ENCODE assay signal across 17 cellular contexts in genomic region chr1:161989108-161989507, GRCh38. TPM values are rescaled to one million over a fixed set of nuclear protein-coding genes. Genes with fewer than 3 reads are reported as not detected.
DNase-seq lines count a peak whose midpoint lies in the region; ATAC-seq, FAIRE-seq and TF ChIP-seq lines count a peak whose summit lies in the region.
"Had no signal": no experiment of that assay in that cellular context is flagged by ENCODE, and none has a peak within 500 bp of the region (broad histone marks: within the 10 kb centered on the region; RNA-seq: fewer than 3 reads in every experiment).

No MANE protein-coding gene starts in this region.

- TF ChIP-seq CTCF in K562 (IDR thresholded peaks at IDR 0.05 in 2 of 3, conservative IDR thresholded peaks at IDR 0.05 in 1 of 3; ENCODE audit: insufficient read depth in 2 of 3, low read depth in 1 of 3, low read length in 3 of 3) = peak in 2 of 3 experiments; percentile 16 to 20; a peak in 1 of 6 replicates

- H3K4me2 ChIP-seq in Karpas-422 (ENCODE audit: low read depth, low read length, poor library complexity, severe bottlenecking) = no peak overlapping the region
- H3K4me2 ChIP-seq in K562 (ENCODE audit: insufficient read depth, low read length) = no peak overlapping the region
- H3K4me2 ChIP-seq: KMS-11 had no signal

- CTCF ChIA-PET in K562 (lab: Yijun Ruan, JAX; ENCODE audit: low intra/inter-chr PET ratio) = no interaction called here

- H4K20me1 ChIP-seq in Karpas-422 (ENCODE audit: insufficient read depth, low read depth, low read length) (no peaks in the 10 kb centered on the region), K562 (replicated peaks; ENCODE audit: control insufficient read depth, insufficient read depth, low read length) (no peaks in the 10 kb centered on the region)
- H4K20me1 ChIP-seq: BLaER1 treated with 17β-estradiol and CSF1 and Interleukin-3, amounts not matched to agents 10 nM and 100 nM had no signal

- DNase-seq in EL = peak; percentile 70
- peak; percentile 67 for DNase-seq in Karpas-422
- peak in 1 of 4 experiments; percentile 12 for DNase-seq in K562 (ENCODE audit: extremely low read depth in 1 of 4, low spot score in 3 of 4)
- DNase-seq in mesenteric fat pad (ENCODE audit: low spot score) = peak; percentile 26
- DNase-seq in foreskin melanocyte = no peak
- no peak for DNase-seq in NCI-H524 (lab: John Stamatoyannopoulos, UW)
- DNase-seq: activated CD4-positive, alpha-beta T cell treated with anti-CD3 and anti-CD28 coated beads for 36 hours; NCI-H187 treated with DMSO at 0.1 percent for 48 hours; NCI-H524 treated with DMSO at 0.1 percent for 48 hours; small intestine had no signal

- H3K27ac ChIP-seq in Karpas-422 (ENCODE audit: low read length) (no peak overlapping the region), K562 (ENCODE audit: extremely low read depth, low read depth, low read length) (no peak overlapping the region)
- H3K27ac ChIP-seq: KMS-11 had no signal

- no peaks in the 10 kb centered on the region for H3K9me3 ChIP-seq in Karpas-422 (ENCODE audit: low read length)
- no peaks in the 10 kb centered on the region for H3K9me3 ChIP-seq in K562 (replicated peaks; ENCODE audit: control insufficient read depth, insufficient read depth, low read depth, low read length)

- TF ChIP-seq EP300 in K562 (IDR thresholded peaks at IDR 0.05; ENCODE audit: low read length) = no peak

- H3K9me2 ChIP-seq in Karpas-422 (replicated peaks; ENCODE audit: insufficient read depth, low read length) = no peaks in the 10 kb centered on the region

- H3K79me2 ChIP-seq in Karpas-422 (ENCODE audit: low read length) (no peaks in the 10 kb centered on the region), K562 (ENCODE audit: control insufficient read depth, insufficient read depth, low read length) (no peaks in the 10 kb centered on the region)

- in situ Hi-C loops in K562 (cut with MboI) = no loop called here

- ATAC-seq in K562 (peak; percentile 46; the same call in 2 of the 3 replicates), GM21619 (IDR thresholded peaks at IDR 0.05; ENCODE audit: unreplicated experiment) (no peak)
- ATAC-seq: activated CD4-positive, alpha-beta T cell treated with anti-CD3 and anti-CD28 coated beads for 36 hours; GM12878; HCT116; stimulated activated effector memory CD8-positive, alpha-beta T cell treated with anti-CD3 and anti-CD28 coated beads, Interleukin-12 subunit alpha, Interleukin-12 subunit beta, amount 100 ng/mL, for 72 hours had no signal

- peak; percentile 44 for FAIRE-seq in K562 (lab: Jason Lieb, UNC)
- FAIRE-seq: GM12878, small intestine had no signal

- H2AFZ ChIP-seq in Karpas-422 (ENCODE audit: low read length) = no peak overlapping the region
- H2AFZ ChIP-seq in K562 (ENCODE audit: low read depth, low read length) = no peak overlapping the region

- H3K27me3 ChIP-seq in Karpas-422 (ENCODE audit: low read length) = peaks cover 8% of the 10 kb centered on the region; the same call in 1 of the 2 replicates
- peaks cover 12 to 44% of the 10 kb centered on the region in 2 experiments; a peak in 3 of 5 replicates for H3K27me3 ChIP-seq in K562 (ENCODE audit: control insufficient read depth in 2 of 2, insufficient read depth in 2 of 2, low read length in 2 of 2)
- H3K27me3 ChIP-seq: BLaER1 treated with 17β-estradiol and CSF1 and Interleukin-3, amounts not matched to agents 10 nM and 100 nM had no signal

- H3K9me1 ChIP-seq in K562 (ENCODE audit: control insufficient read depth, insufficient read depth, low read length) = no peaks in the 10 kb centered on the region

- TF ChIP-seq POLR2A in K562 (conservative IDR thresholded peaks at IDR 0.05) = no peak

- TF ChIP-seq RAD21 in K562 (CRISPR knock-in tag; conservative IDR thresholded peaks at IDR 0.05 in 1 of 2, IDR thresholded peaks at IDR 0.05 in 1 of 2) = no peak

- no peak overlapping the region for H3K9ac ChIP-seq in Karpas-422 (ENCODE audit: low read length)
- H3K9ac ChIP-seq in K562 (ENCODE audit: insufficient read depth in 1 of 2, low read depth in 2 of 2, low read length in 2 of 2) = no peak overlapping the region
- H3K9ac ChIP-seq: BLaER1 treated with 17β-estradiol and CSF1 and Interleukin-3, amounts not matched to agents 10 nM and 100 nM; KMS-11 had no signal

- intact Hi-C loops in K562 (cut with micrococcal nuclease) = no loop called here

- H3K4me1 ChIP-seq in Karpas-422 (ENCODE audit: low read length) (no peaks in the 10 kb centered on the region), K562 (replicated peaks in 1 of 2; ENCODE audit: control insufficient read depth in 2 of 2, insufficient read depth in 2 of 2, low read length in 2 of 2) (peaks cover 0 to 3% of the 10 kb centered on the region in 2 experiments; a peak in 2 of 5 replicates)

- H3K4me3 ChIP-seq in Karpas-422 (ENCODE audit: low read length) (no peak overlapping the region), K562 (no peak overlapping the region)
- H3K4me3 ChIP-seq: BLaER1 treated with 17β-estradiol and CSF1 and Interleukin-3, amounts not matched to agents 10 nM and 100 nM; GM12878 had no signal

- POLR2A ChIA-PET in K562 (lab: Yijun Ruan, JAX) = interaction anchor here (0.7 kb wide), 1 partner anchor 10 kb away, joined by 3 read pairs; no protein-coding TSS in a partner anchor

- no TSS peak for BruUV-seq in K562 (replicated peaks; lab: Mats Ljungman, UMichigan)

- H3K36me3 ChIP-seq in Karpas-422 (ENCODE audit: insufficient read depth, low read length) = no peaks in the 10 kb centered on the region
- no peaks in the 10 kb centered on the region for H3K36me3 ChIP-seq in K562 (ENCODE audit: control insufficient read depth, insufficient read depth, low read length)

TF ChIP-seq in K562, 482 proteins besides CTCF, POLR2A, EP300 and RAD21:
- peak; percentile 19; the same call in 1 of the 2 replicates for TF ChIP-seq MAFF (IDR thresholded peaks at IDR 0.05; ENCODE audit: low read length)
- TF ChIP-seq GABPB2 (CRISPR knock-in tag; conservative IDR thresholded peaks at IDR 0.05) = no peak
- TF ChIP-seq MAFK (IDR thresholded peaks at IDR 0.05; ENCODE audit: low read length) = 0 out of 2 replicates have a peak, but pooled peaks have one; percentile 23
- TF ChIP-seq C11orf30 (IDR thresholded peaks at IDR 0.05; ENCODE audit: low read depth) = peak; percentile 55; the same call in 1 of the 2 replicates
- TF ChIP-seq HMG20B (CRISPR knock-in tag; IDR thresholded peaks at IDR 0.05) = no peak
- TF ChIP-seq ERF (CRISPR knock-in tag; IDR thresholded peaks at IDR 0.05) = no peak
- TF ChIP-seq PML (IDR thresholded peaks at IDR 0.05; ENCODE audit: low read length) = no peak
- TF ChIP-seq CHD4 (IDR thresholded peaks at IDR 0.05; ENCODE audit: insufficient read depth, insufficient replicate concordance, low read depth, low read length, poor library complexity, severe bottlenecking) = no peak
- TF ChIP-seq ZNF316 (IDR thresholded peaks at IDR 0.05) = peak; percentile 57

RNA-seq across cellular contexts. Expression of gene OLFML2B, which starts 34.6 kb away (rescaled TPM):
- not detected in 2 replicates for total RNA-seq in Karpas-422 (2014; rRNA removed; shearing (Covaris generic); ENCODE audit: low replicate concordance)
- not detected in 2 replicates for total RNA-seq in K562 (2011; cell fraction: chromatin; rRNA removed; ENCODE audit: low replicate concordance)
- total RNA-seq in K562 (2011; cell fraction: nucleolus; rRNA removed) = not detected in 2 replicates
- total RNA-seq in K562 (2011; cell fraction: nucleoplasm; rRNA removed) = not detected in 2 replicates
- total RNA-seq in K562 (2014; rRNA removed) (not detected in 2 replicates), K562 (2014; rRNA removed; fragmentation: Illumina TruSeq; extraction: Trizol) (not detected in 2 replicates), K562 (2015; rRNA removed; fragmentation: Illumina TruSeq; extraction: Trizol) (not detected in 2 replicates), K562 (2021) (not detected in 2 replicates), mesenteric fat pad (29.5 TPM)
- polyA plus RNA-seq in K562 (2011; rRNA removed) (not detected in 2 replicates), K562 (2014; fragmentation: Illumina TruSeq; extraction: Trizol) (not detected in 2 replicates), K562 (2014; fragmentation: Nextera tagmentation; extraction: Ambion mirVana) (not detected), K562 (2014; rRNA removed) (not detected in 2 replicates)
- polyA plus RNA-seq in K562 (2011; cell fraction: cytosol; rRNA removed) = not detected in 2 replicates
- polyA plus RNA-seq in K562 (2011; cell fraction: nucleus; rRNA removed) = not detected in 2 replicates
- not detected in 2 replicates for polyA plus RNA-seq in K562 (2012)
- polyA minus RNA-seq in K562 (2011; rRNA and poly(A)+ RNA removed) = not detected in 2 replicates
- polyA minus RNA-seq in K562 (2011; cell fraction: cytosol; rRNA and poly(A)+ RNA removed) = not detected in 2 replicates
- polyA minus RNA-seq in K562 (2011; cell fraction: nucleus; rRNA and poly(A)+ RNA removed) = not detected in 2 replicates
- total RNA-seq: GM12878; T-helper 2 cell treated with Interferon-gamma antibody and Interleukin-4, amounts not matched to agents 100 ng/mL and 5 ng/mL, for 36 hours had no signal
- polyA plus RNA-seq: GM12878 had no signal

Comparison
In these comparisons a context has a peak if more than half of its experiments do, and no peak if none do; other contexts are left out.
1. DNase-seq: peak in EL (single experiment), Karpas-422 (single experiment) and mesenteric fat pad (single experiment); none in foreskin melanocyte (single experiment) and NCI-H524 (0 of 2).
2. RNA of gene OLFML2B, which starts 34.6 kb away (total RNA-seq): 29.5 TPM in mesenteric fat pad (single experiment); not detected in Karpas-422 and not detected in K562; every median in the first group is over 10 times any median in the second.